Comparison of ENCODE assay signal across 1 cellular context in the genomic region with DNA sequence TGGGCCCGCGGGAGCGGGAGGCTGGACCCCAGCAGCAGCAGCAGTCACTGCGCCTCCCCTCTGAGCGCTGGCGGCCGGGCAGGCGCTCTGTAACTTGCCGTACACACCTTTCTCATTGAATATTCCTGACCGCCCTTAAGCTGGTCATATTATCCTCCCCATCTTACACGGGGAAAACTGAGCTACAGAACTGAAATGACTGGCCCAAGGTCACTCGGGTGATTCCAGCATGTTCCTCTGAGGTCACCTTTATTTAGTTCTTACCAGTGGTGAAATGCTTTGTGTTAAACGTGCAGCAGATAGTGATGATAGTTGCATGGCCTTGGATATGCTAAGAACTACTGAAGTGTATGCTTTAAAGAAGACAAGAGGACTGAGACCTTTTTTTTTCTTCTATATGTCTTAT.
TF ChIP-seq lines count a peak whose summit lies in the region.

No MANE protein-coding gene starts in this region.

TF ChIP-seq in GM12878, 131 proteins besides CTCF, POLR2A, EP300 and RAD21:
- no peak for TF ChIP-seq BHLHE40 (IDR thresholded peaks at IDR 0.05; ENCODE audit: borderline replicate concordance in 1 of 2, low read depth in 2 of 2, low read length in 1 of 2)
- TF ChIP-seq WRNIP1 (IDR thresholded peaks at IDR 0.05; ENCODE audit: borderline replicate concordance, low read depth, low read length) = no peak
- TF ChIP-seq SIX5 (IDR thresholded peaks at IDR 0.05; ENCODE audit: low read depth, low read length, severe bottlenecking) = no peak
- TF ChIP-seq NR2F1 (conservative IDR thresholded peaks at IDR 0.05) = no peak
- no peak for TF ChIP-seq NR2C1 (IDR thresholded peaks at IDR 0.05)
- TF ChIP-seq MXI1 (IDR thresholded peaks at IDR 0.05; ENCODE audit: low read depth, low read length) = no peak
- TF ChIP-seq HSF1 (IDR thresholded peaks at IDR 0.05; ENCODE audit: low read depth, low read length) = no peak
- TF ChIP-seq SMAD1 (IDR thresholded peaks at IDR 0.05; ENCODE audit: low read depth, partially characterized antibody) = no peak
- TF ChIP-seq SUZ12 (IDR thresholded peaks at IDR 0.05; ENCODE audit: unreplicated experiment) = no peak
- no peak for TF ChIP-seq SUPT20H (IDR thresholded peaks at IDR 0.05; ENCODE audit: borderline replicate concordance, control insufficient read depth, low read depth, low read length)
- no peak for TF ChIP-seq MYC (IDR thresholded peaks at IDR 0.05; ENCODE audit: insufficient read depth, insufficient read length, insufficient replicate concordance, low read length, severe bottlenecking)
- TF ChIP-seq, protein P1, sequence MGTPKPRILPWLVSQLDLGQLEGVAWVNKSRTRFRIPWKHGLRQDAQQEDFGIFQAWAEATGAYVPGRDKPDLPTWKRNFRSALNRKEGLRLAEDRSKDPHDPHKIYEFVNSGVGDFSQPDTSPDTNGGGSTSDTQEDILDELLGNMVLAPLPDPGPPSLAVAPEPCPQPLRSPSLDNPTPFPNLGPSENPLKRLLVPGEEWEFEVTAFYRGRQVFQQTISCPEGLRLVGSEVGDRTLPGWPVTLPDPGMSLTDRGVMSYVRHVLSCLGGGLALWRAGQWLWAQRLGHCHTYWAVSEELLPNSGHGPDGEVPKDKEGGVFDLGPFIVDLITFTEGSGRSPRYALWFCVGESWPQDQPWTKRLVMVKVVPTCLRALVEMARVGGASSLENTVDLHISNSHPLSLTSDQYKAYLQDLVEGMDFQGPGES (IDR thresholded peaks at IDR 0.05) = no peak
- no peak for TF ChIP-seq BMI1 (IDR thresholded peaks at IDR 0.05; ENCODE audit: borderline replicate concordance)
- TF ChIP-seq, protein P2, sequence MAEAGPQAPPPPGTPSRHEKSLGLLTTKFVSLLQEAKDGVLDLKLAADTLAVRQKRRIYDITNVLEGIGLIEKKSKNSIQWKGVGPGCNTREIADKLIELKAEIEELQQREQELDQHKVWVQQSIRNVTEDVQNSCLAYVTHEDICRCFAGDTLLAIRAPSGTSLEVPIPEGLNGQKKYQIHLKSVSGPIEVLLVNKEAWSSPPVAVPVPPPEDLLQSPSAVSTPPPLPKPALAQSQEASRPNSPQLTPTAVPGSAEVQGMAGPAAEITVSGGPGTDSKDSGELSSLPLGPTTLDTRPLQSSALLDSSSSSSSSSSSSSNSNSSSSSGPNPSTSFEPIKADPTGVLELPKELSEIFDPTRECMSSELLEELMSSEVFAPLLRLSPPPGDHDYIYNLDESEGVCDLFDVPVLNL (IDR thresholded peaks at IDR 0.05; ENCODE audit: low read depth, low read length) = no peak
- TF ChIP-seq ETV6 (conservative IDR thresholded peaks at IDR 0.05 in 1 of 2, IDR thresholded peaks at IDR 0.05 in 1 of 2; ENCODE audit: borderline replicate concordance in 1 of 2, low read depth in 1 of 2) = no peak
